In the genomic region with DNA sequence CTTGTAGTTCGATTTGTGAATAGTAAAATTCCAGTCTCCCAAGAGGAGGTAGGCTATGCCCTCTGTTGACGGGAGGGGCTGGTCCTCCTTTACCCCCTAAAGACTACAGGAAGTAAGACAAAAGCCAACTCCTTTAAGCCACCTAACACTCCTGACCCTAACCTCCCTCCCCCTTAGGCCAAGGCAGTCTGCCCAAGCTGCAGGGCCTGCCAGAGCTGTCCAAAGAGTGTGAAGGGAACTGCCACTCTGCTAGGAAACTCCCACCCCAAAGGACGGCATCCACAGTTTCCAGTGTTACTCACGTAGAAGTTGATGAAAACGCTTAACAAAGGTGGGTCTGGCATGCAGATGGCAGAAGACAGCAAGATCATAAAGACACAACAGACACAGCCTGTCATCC, we compare ENCODE assay signal across 25 cellular contexts.
"Had no signal": no experiment of that assay in that cellular context is flagged by ENCODE, and none has a peak within 500 bp of the region (broad histone marks: within the 10 kb centered on the region; RNA-seq: fewer than 3 reads in every experiment).

No MANE protein-coding gene starts in this region.

- H3K36me3 Mint-ChIP-seq: stimulated activated naive B cell treated with anti-CD40 and anti-IgM and Interleukin-4, amounts not matched to agents 10 μg/mL and 1 μg/mL and 100 μg/mL, for 72 hours had no signal

- H3K36me3 ChIP-seq: left lung, lower lobe of right lung, pancreas, prostate gland, spleen, stomach, thoracic aorta, tibial artery, upper lobe of right lung had no signal

- H3K27ac Mint-ChIP-seq: naive thymus-derived CD8-positive, alpha-beta T cell; nephron; stimulated activated naive B cell treated with anti-CD40 and anti-IgM and Interleukin-4, amounts not matched to agents 10 μg/mL and 1 μg/mL and 100 μg/mL, for 72 hours had no signal

- H3K27me3 ChIP-seq: left lung, pancreas, spleen, stomach, tibial artery, upper lobe of right lung had no signal

- FAIRE-seq: kidney, pancreas, urothelium cell line had no signal

- H3K4me3 ChIP-seq: left lung, lower lobe of right lung, pancreas, prostate gland, skin epidermis, spleen, stomach, thoracic aorta, tibial artery, upper lobe of right lung had no signal

- ATAC-seq: left colon; left lung; lower lobe of right lung; naive thymus-derived CD8-positive, alpha-beta T cell; pancreas; right cardiac atrium; sciatic nerve; stimulated activated naive B cell treated with anti-CD40 and anti-IgM and Interleukin-4, amounts not matched to agents 10 μg/mL and 1 μg/mL and 100 μg/mL, for 72 hours; stimulated activated naive CD8-positive, alpha-beta T cell treated with anti-CD3 and anti-CD28 coated beads, Interleukin-15, Interleukin-2, amounts not matched to agents 100 U/mL and 50 U/mL, for 24 hours; upper lobe of right lung had no signal

- H3K4me1 ChIP-seq: left lung, lower lobe of right lung, pancreas, prostate gland, spleen, stomach, tibial artery, upper lobe of right lung had no signal

- H3K4me1 Mint-ChIP-seq: naive thymus-derived CD8-positive, alpha-beta T cell; stimulated activated naive B cell treated with anti-CD40 and anti-IgM and Interleukin-4, amounts not matched to agents 10 μg/mL and 1 μg/mL and 100 μg/mL, for 72 hours had no signal

- H3K4me3 Mint-ChIP-seq: naive thymus-derived CD8-positive, alpha-beta T cell; nephron; stimulated activated naive B cell treated with anti-CD40 and anti-IgM and Interleukin-4, amounts not matched to agents 10 μg/mL and 1 μg/mL and 100 μg/mL, for 72 hours had no signal

- H3K27me3 Mint-ChIP-seq: naive thymus-derived CD8-positive, alpha-beta T cell; stimulated activated naive B cell treated with anti-CD40 and anti-IgM and Interleukin-4, amounts not matched to agents 10 μg/mL and 1 μg/mL and 100 μg/mL, for 72 hours had no signal

- H3K9me3 ChIP-seq: pancreas, prostate gland, thoracic aorta, tibial artery, upper lobe of right lung had no signal

- H3K27ac ChIP-seq: left lung, lower lobe of right lung, pancreas, prostate gland, skin epidermis, spleen, stomach, thoracic aorta, tibial artery, upper lobe of right lung had no signal

- DNase-seq: hippocampal formation; kidney; left colon; left lung; lower lobe of right lung; mammary epithelial cell; mesenchymal stem cell; naive thymus-derived CD8-positive, alpha-beta T cell; nucleus accumbens; pancreas; posterior cingulate gyrus; retina; right cardiac atrium; spleen; stimulated activated naive B cell treated with anti-CD40 and anti-IgM and Interleukin-4, amounts not matched to agents 10 μg/mL and 1 μg/mL and 100 μg/mL, for 72 hours; stimulated activated naive CD8-positive, alpha-beta T cell treated with anti-CD3 and anti-CD28 coated beads, Interleukin-15, Interleukin-2, amounts not matched to agents 100 U/mL and 50 U/mL, for 24 hours; stomach; tibial artery; upper lobe of right lung had no signal
